In genomic region chr15:41866872-41867579, GRCh38 we compare ENCODE assay signal across 13 cellular contexts. TPM values are rescaled to one million over a fixed set of nuclear protein-coding genes. Genes with fewer than 3 reads are reported as not detected.
DNase-seq lines count a peak whose midpoint lies in the region; ATAC-seq and TF ChIP-seq lines count a peak whose summit lies in the region.
"Had no signal": no experiment of that assay in that cellular context is flagged by ENCODE, and none has a peak within 500 bp of the region (broad histone marks: within the 10 kb centered on the region; RNA-seq: fewer than 3 reads in every experiment).

No MANE protein-coding gene starts in this region.

- no peak overlapping the region for H4K91ac ChIP-seq in mesenchymal stem cell (ENCODE audit: low read length)

- H3K4me3 ChIP-seq in BLaER1 (no peak overlapping the region), neural progenitor cell (no peak overlapping the region), mesenchymal stem cell (ENCODE audit: insufficient read depth in 1 of 2, low read depth in 1 of 2, low read length in 2 of 2) (no peak overlapping the region)
- H3K4me3 ChIP-seq: GM23248 had no signal

- 91% methylated on average over 25 of the region's 25 CpGs for WGBS in mesenchymal stem cell

- no peak overlapping the region for H2BK5ac ChIP-seq in mesenchymal stem cell (ENCODE audit: low read depth, low read length, poor library complexity, severe bottlenecking)

- POLR2A ChIA-PET in activated CD4-positive, alpha-beta T cell treated with anti-CD3 and anti-CD28 coated beads, Interleukin-2, amount 10 ng/mL, durations not matched to agents 7 days and 5 days (lab: Charles Lee) = no interaction called here

- no peaks in the 10 kb centered on the region for H3K27me3 Mint-ChIP-seq in activated CD4-positive, alpha-beta T cell treated with anti-CD3 and anti-CD28 coated beads, Interleukin-2, amount 10 ng/mL, durations not matched to agents 7 days and 5 days
- no peaks in the 10 kb centered on the region for H3K27me3 Mint-ChIP-seq in T-helper 17 cell
- peaks cover 17% of the 10 kb centered on the region for H3K27me3 Mint-ChIP-seq in neural progenitor cell (ENCODE audit: insufficient read depth, low read depth)
- no peaks in the 10 kb centered on the region for H3K27me3 Mint-ChIP-seq in osteocyte (ENCODE audit: unreplicated experiment)
- H3K27me3 Mint-ChIP-seq: CD8-positive, alpha-beta memory T cell had no signal

- H2AK5ac ChIP-seq in mesenchymal stem cell (ENCODE audit: low read length, severe bottlenecking) = no peak overlapping the region

- no peak overlapping the region for H2BK120ac ChIP-seq in mesenchymal stem cell (ENCODE audit: low read depth, low read length)

- H3K4me2 ChIP-seq in BLaER1 (peak overlapping the region; percentile 41), neural progenitor cell (peak overlapping the region; percentile 27), mesenchymal stem cell (ENCODE audit: low read length, poor library complexity, severe bottlenecking) (no peak overlapping the region)

- H3K4me1 Mint-ChIP-seq in activated CD4-positive, alpha-beta T cell treated with anti-CD3 and anti-CD28 coated beads, Interleukin-2, amount 10 ng/mL, durations not matched to agents 7 days and 5 days = peaks cover 15% of the 10 kb centered on the region
- H3K4me1 Mint-ChIP-seq in T-helper 17 cell = peaks cover 13% of the 10 kb centered on the region
- H3K4me1 Mint-ChIP-seq in neural progenitor cell = peaks cover 47% of the 10 kb centered on the region
- H3K4me1 Mint-ChIP-seq in osteocyte (ENCODE audit: unreplicated experiment) = no peaks in the 10 kb centered on the region

- H3K9me3 ChIP-seq in BLaER1 (no peaks in the 10 kb centered on the region), T-helper 17 cell (ENCODE audit: control insufficient read depth, low read length, poor library complexity, severe bottlenecking) (no peaks in the 10 kb centered on the region), neural progenitor cell (ENCODE audit: low read depth) (no peaks in the 10 kb centered on the region), mesenchymal stem cell (ENCODE audit: control insufficient read depth, low read length) (no peaks in the 10 kb centered on the region)

- H4K8ac ChIP-seq in mesenchymal stem cell (ENCODE audit: low read length) = no peak overlapping the region

- H2BK15ac ChIP-seq in mesenchymal stem cell (ENCODE audit: low read depth, poor library complexity, severe bottlenecking) = no peak overlapping the region

- H3F3A ChIP-seq in neural progenitor cell (ENCODE audit: low read depth) = no peaks in the 10 kb centered on the region

- CTCF ChIA-PET in activated CD4-positive, alpha-beta T cell treated with anti-CD3 and anti-CD28 coated beads, Interleukin-2, amount 10 ng/mL, durations not matched to agents 7 days and 5 days (lab: Charles Lee) = no interaction called here

- H2BK12ac ChIP-seq in mesenchymal stem cell (ENCODE audit: low read length in 2 of 2) = no peak overlapping the region

- no peaks in the 10 kb centered on the region for H3K9me3 Mint-ChIP-seq in activated CD4-positive, alpha-beta T cell treated with anti-CD3 and anti-CD28 coated beads, Interleukin-2, amount 10 ng/mL, durations not matched to agents 7 days and 5 days
- H3K9me3 Mint-ChIP-seq in neural progenitor cell (no peaks in the 10 kb centered on the region), osteocyte (ENCODE audit: unreplicated experiment) (no peaks in the 10 kb centered on the region)
- H3K9me3 Mint-ChIP-seq: CD8-positive, alpha-beta memory T cell; H9 had no signal

- H3K4me3 Mint-ChIP-seq in activated CD4-positive, alpha-beta T cell treated with anti-CD3 and anti-CD28 coated beads, Interleukin-2, amount 10 ng/mL, durations not matched to agents 7 days and 5 days = no peak overlapping the region
- no peak overlapping the region for H3K4me3 Mint-ChIP-seq in T-helper 17 cell
- H3K4me3 Mint-ChIP-seq in neural progenitor cell = peak overlapping the region; percentile 75
- H3K4me3 Mint-ChIP-seq in osteocyte (ENCODE audit: unreplicated experiment) = no peak overlapping the region
- H3K4me3 Mint-ChIP-seq: CD8-positive, alpha-beta memory T cell; H9 had no signal

- H3K27ac ChIP-seq in BLaER1 (no peak overlapping the region; the same call in 1 of the 2 replicates), neural progenitor cell (no peak overlapping the region), mesenchymal stem cell (ENCODE audit: low read length, poor library complexity, severe bottlenecking) (no peak overlapping the region)
- H3K27ac ChIP-seq: 22Rv1, GM23248 had no signal

- ATAC-seq in T-helper 17 cell = no peak
- no peak for ATAC-seq in HG03097 (IDR thresholded peaks at IDR 0.05; ENCODE audit: low FRiP score, unreplicated experiment)

- H4K20me1 ChIP-seq in BLaER1 (no peaks in the 10 kb centered on the region), neural progenitor cell (ENCODE audit: low read depth) (no peaks in the 10 kb centered on the region)

- no peak for DNase-seq in activated CD4-positive, alpha-beta T cell treated with anti-CD3 and anti-CD28 coated beads, Interleukin-2, amount 10 ng/mL, durations not matched to agents 7 days and 5 days
- no peak for DNase-seq in activated CD4-positive, alpha-beta T cell treated with anti-CD3 and anti-CD28 coated beads for 1 hour
- DNase-seq in T-helper 17 cell (no peak), neural progenitor cell (ENCODE audit: low spot score) (no peak), osteocyte (ENCODE audit: extremely low spot score, unreplicated experiment) (no peak), mesenchymal stem cell (no peak)
- DNase-seq: CD8-positive, alpha-beta memory T cell; DMS 273 treated with DMSO at 0.1 percent for 48 hours; GM23248; H9 had no signal

- H3K18ac ChIP-seq in mesenchymal stem cell (ENCODE audit: low read depth in 1 of 2, low read length in 2 of 2) = no peak overlapping the region

- H2AFZ ChIP-seq in neural progenitor cell (replicated peaks) (no peak overlapping the region), mesenchymal stem cell (ENCODE audit: low read depth, low read length) (no peak overlapping the region)
- H2AFZ ChIP-seq: GM23248 had no signal

- H3K36me3 Mint-ChIP-seq in activated CD4-positive, alpha-beta T cell treated with anti-CD3 and anti-CD28 coated beads, Interleukin-2, amount 10 ng/mL, durations not matched to agents 7 days and 5 days (ENCODE audit: low read depth) = no peaks in the 10 kb centered on the region
- no peaks in the 10 kb centered on the region for H3K36me3 Mint-ChIP-seq in T-helper 17 cell (ENCODE audit: low read depth)
- no peaks in the 10 kb centered on the region for H3K36me3 Mint-ChIP-seq in neural progenitor cell
- H3K36me3 Mint-ChIP-seq in osteocyte (ENCODE audit: unreplicated experiment) = no peaks in the 10 kb centered on the region
- H3K36me3 Mint-ChIP-seq: CD8-positive, alpha-beta memory T cell had no signal

- no peaks in the 10 kb centered on the region for H3K79me1 ChIP-seq in mesenchymal stem cell (replicated peaks; ENCODE audit: low read length, poor library complexity, severe bottlenecking)

- no peak overlapping the region for H3K23ac ChIP-seq in mesenchymal stem cell (ENCODE audit: low read length in 2 of 2)

- H3K27me3 ChIP-seq in BLaER1 (no peaks in the 10 kb centered on the region), neural progenitor cell (no peaks in the 10 kb centered on the region), mesenchymal stem cell (ENCODE audit: control insufficient read depth in 1 of 2, insufficient read depth in 1 of 2, low read length in 2 of 2) (peaks cover 0 to 44% of the 10 kb centered on the region in 2 experiments)

- H3K4ac ChIP-seq in mesenchymal stem cell (ENCODE audit: low read depth in 1 of 2, low read length in 2 of 2) = no peak overlapping the region

- no peak for TF ChIP-seq CTCF in neural progenitor cell (IDR thresholded peaks at IDR 0.05)
- no peak for TF ChIP-seq CTCF in osteocyte (IDR thresholded peaks at IDR 0.05)

- H3K27ac Mint-ChIP-seq in activated CD4-positive, alpha-beta T cell treated with anti-CD3 and anti-CD28 coated beads, Interleukin-2, amount 10 ng/mL, durations not matched to agents 7 days and 5 days = peak overlapping the region; percentile 26
- H3K27ac Mint-ChIP-seq in T-helper 17 cell (peak overlapping the region; percentile 53), neural progenitor cell (peak overlapping the region; percentile 95), osteocyte (ENCODE audit: unreplicated experiment) (no peak overlapping the region)

- H3K14ac ChIP-seq in mesenchymal stem cell (ENCODE audit: low read length in 2 of 2) = no peak overlapping the region

- H3K79me2 ChIP-seq in neural progenitor cell (ENCODE audit: low read depth) = no peaks in the 10 kb centered on the region

- H3K36me3 ChIP-seq in BLaER1 (no peaks in the 10 kb centered on the region), neural progenitor cell (no peaks in the 10 kb centered on the region), mesenchymal stem cell (ENCODE audit: control insufficient read depth in 1 of 2, insufficient read depth in 2 of 2, low read depth in 1 of 2, low read length in 2 of 2) (peaks cover 0 to 65% of the 10 kb centered on the region in 2 experiments)

- H3K9ac ChIP-seq in BLaER1 (no peak overlapping the region), neural progenitor cell (no peak overlapping the region), mesenchymal stem cell (ENCODE audit: low read length) (no peak overlapping the region)
- H3K9ac ChIP-seq: GM23248 had no signal

- H3K4me1 ChIP-seq in BLaER1 (peaks cover 56% of the 10 kb centered on the region), neural progenitor cell (peaks cover 22% of the 10 kb centered on the region), mesenchymal stem cell (ENCODE audit: control insufficient read depth, insufficient read depth, low read depth, low read length) (peaks cover 27% of the 10 kb centered on the region)

RNA-seq across cellular contexts. Expression of gene SPTBN5, which starts 26.8 kb away (rescaled TPM):
- 1 to 10 TPM; 1.2 to 1.5 TPM for total RNA-seq in activated CD4-positive, alpha-beta T cell treated with anti-CD3 and anti-CD28 coated beads, Interleukin-2, amount 10 ng/mL, durations not matched to agents 7 days and 5 days
- total RNA-seq in T-helper 17 cell (1 to 10 TPM; 1.9 to 2.2 TPM), neural progenitor cell (ENCODE audit: low replicate concordance) (0.15 TPM in 1 of 2 replicates, not detected in the other), osteocyte (3.0 and 3.2 TPM in 2 replicates)
- 0.32 TPM for polyA plus RNA-seq in mesenchymal stem cell (2013, experiment 1 of 2)
- polyA plus RNA-seq in mesenchymal stem cell (2013, experiment 2 of 2) = 0.29 TPM
- polyA plus RNA-seq: CD8-positive, alpha-beta memory T cell had no signal

RNA-seq across cellular contexts. Expression of gene PLA2G4B, which starts 28.4 kb away (rescaled TPM):
- 10 to 100 TPM; 10.5 to 17.0 TPM for total RNA-seq in activated CD4-positive, alpha-beta T cell treated with anti-CD3 and anti-CD28 coated beads, Interleukin-2, amount 10 ng/mL, durations not matched to agents 7 days and 5 days
- 10 to 100 TPM; 23.1 to 34.8 TPM for total RNA-seq in T-helper 17 cell
- 2.0 and 10.1 TPM in 2 replicates for total RNA-seq in neural progenitor cell (ENCODE audit: low replicate concordance)
- 3.2 and 6.9 TPM in 2 replicates for total RNA-seq in osteocyte
- 3.3 TPM for polyA plus RNA-seq in mesenchymal stem cell (2013, experiment 1 of 2)
- polyA plus RNA-seq in mesenchymal stem cell (2013, experiment 2 of 2) = 2.0 TPM

RNA-seq across cellular contexts. Expression of gene JMJD7, which starts 39.1 kb away (rescaled TPM):
- 10 to 100 TPM; 23.9 to 28.4 TPM for total RNA-seq in activated CD4-positive, alpha-beta T cell treated with anti-CD3 and anti-CD28 coated beads, Interleukin-2, amount 10 ng/mL, durations not matched to agents 7 days and 5 days
- 10 to 100 TPM; 26.7 to 35.6 TPM for total RNA-seq in T-helper 17 cell
- 13.4 and 18.3 TPM in 2 replicates for total RNA-seq in neural progenitor cell (ENCODE audit: low replicate concordance)
- 9.1 and 14.0 TPM in 2 replicates for total RNA-seq in osteocyte
- 2.6 TPM for polyA plus RNA-seq in mesenchymal stem cell (2013, experiment 1 of 2)
- polyA plus RNA-seq in mesenchymal stem cell (2013, experiment 2 of 2) = 2.5 TPM
